8 cellular contexts compared by ENCODE assay signal in genomic region chrX:152830312-152831305, GRCh38. TPM values are rescaled to one million over a fixed set of nuclear protein-coding genes. Genes with fewer than 3 reads are reported as not detected.
DNase-seq lines count a peak whose midpoint lies in the region; ATAC-seq and TF ChIP-seq lines count a peak whose summit lies in the region.

TSS of gene CETN2 (minus strand) at chrX:152830757. CDS start at chrX:152830710, 47 bp downstream.
TSS of gene NSDHL (plus strand) at chrX:152831063. CDS start at chrX:152846325, 15,262 bp downstream.

- H3K27me3 Mint-ChIP-seq in activated T-helper 2 cell treated with anti-CD3 and anti-CD28 coated beads, Interferon-gamma antibody, Interleukin-2, Interleukin-4, amounts not matched to agents 10 μg/mL and 5 μg/mL and 100 μg/mL, durations not matched to agents 14 hours and 24 hours and 36 hours (ENCODE audit: low read depth): no peaks in the 10 kb centered on the region
- no peaks in the 10 kb centered on the region for H3K27me3 Mint-ChIP-seq in natural killer cell (ENCODE audit: low read depth in 2 of 2)

- ATAC-seq in natural killer cell: peak; percentile 96 to 99 (median 96)

- CTCF ChIA-PET in RWPE1 (lab: Yijun Ruan, JAX): interaction anchor here (1.2 kb wide), 1 partner anchor 10 kb away, joined by 3 read pairs; no protein-coding TSS in a partner anchor

- peak within 1 kb of the TSS; percentile 64 for H3K27ac ChIP-seq in RWPE1

- DNase-seq in Daoy (ENCODE audit: low read depth) (peak; percentile 96), GOT3 (lab: John Stamatoyannopoulos, UW) (peak; percentile 82), LNCaP clone FGC (ENCODE audit: low read depth) (peak; percentile 90), RWPE1 (ENCODE audit: low spot score) (peak; percentile 97), fibroblast of peridontal ligament (ENCODE audit: extremely low read depth) (peak; percentile 92), natural killer cell (peak; percentile 91)
- peak; percentile 92 for DNase-seq in activated T-helper 2 cell treated with anti-CD3 and anti-CD28 coated beads, Interferon-gamma antibody, Interleukin-2, Interleukin-4, amounts not matched to agents 10 μg/mL and 5 μg/mL and 100 μg/mL, durations not matched to agents 14 hours and 24 hours and 36 hours (ENCODE audit: low spot score)
- peak; percentile 93 for DNase-seq in stimulated activated naive CD4-positive, alpha-beta T cell treated with Interleukin-2 at 50 U/mL for 16 hours (lab: John Stamatoyannopoulos, UW)

- TF ChIP-seq CTCF in LNCaP clone FGC (IDR thresholded peaks at IDR 0.05; ENCODE audit: control insufficient read depth, extremely low read depth, insufficient read depth) (no peak), RWPE1 (conservative IDR thresholded peaks at IDR 0.05; ENCODE audit: low read depth) (no peak), natural killer cell (IDR thresholded peaks at IDR 0.05) (no peak)

- peaks cover 34% of the 10 kb centered on the region for H3K36me3 Mint-ChIP-seq in activated T-helper 2 cell treated with anti-CD3 and anti-CD28 coated beads, Interferon-gamma antibody, Interleukin-2, Interleukin-4, amounts not matched to agents 10 μg/mL and 5 μg/mL and 100 μg/mL, durations not matched to agents 14 hours and 24 hours and 36 hours (ENCODE audit: low read depth)
- no peaks in the 10 kb centered on the region for H3K36me3 Mint-ChIP-seq in natural killer cell

- H3K27ac Mint-ChIP-seq in activated T-helper 2 cell treated with anti-CD3 and anti-CD28 coated beads, Interferon-gamma antibody, Interleukin-2, Interleukin-4, amounts not matched to agents 10 μg/mL and 5 μg/mL and 100 μg/mL, durations not matched to agents 14 hours and 24 hours and 36 hours: peak within 1 kb of the TSS; percentile 82
- H3K27ac Mint-ChIP-seq in natural killer cell: peak within 1 kb of the TSS; percentile 80 to 91

- no peaks in the 10 kb centered on the region for H3K9me3 Mint-ChIP-seq in activated T-helper 2 cell treated with anti-CD3 and anti-CD28 coated beads, Interferon-gamma antibody, Interleukin-2, Interleukin-4, amounts not matched to agents 10 μg/mL and 5 μg/mL and 100 μg/mL, durations not matched to agents 14 hours and 24 hours and 36 hours
- H3K9me3 Mint-ChIP-seq in natural killer cell: no peaks in the 10 kb centered on the region

- peaks cover 19% of the 10 kb centered on the region for H3K4me1 Mint-ChIP-seq in activated T-helper 2 cell treated with anti-CD3 and anti-CD28 coated beads, Interferon-gamma antibody, Interleukin-2, Interleukin-4, amounts not matched to agents 10 μg/mL and 5 μg/mL and 100 μg/mL, durations not matched to agents 14 hours and 24 hours and 36 hours (ENCODE audit: low read depth)
- H3K4me1 Mint-ChIP-seq in natural killer cell: peaks cover 0 to 34% of the 10 kb centered on the region in 2 donors

- POLR2A ChIA-PET in RWPE1 (lab: Yijun Ruan, JAX; ENCODE audit: low non-redundant PET): no interaction called here

- H3K4me3 ChIP-seq in LNCaP clone FGC (ENCODE audit: low read depth, low read length): peak within 1 kb of the TSS; percentile 71

- H3K4me3 Mint-ChIP-seq in activated T-helper 2 cell treated with anti-CD3 and anti-CD28 coated beads, Interferon-gamma antibody, Interleukin-2, Interleukin-4, amounts not matched to agents 10 μg/mL and 5 μg/mL and 100 μg/mL, durations not matched to agents 14 hours and 24 hours and 36 hours (ENCODE audit: low read depth): peak within 1 kb of the TSS; percentile 91
- H3K4me3 Mint-ChIP-seq in natural killer cell: peak within 1 kb of the TSS; percentile 92

- intact Hi-C loops in activated T-helper 2 cell treated with anti-CD3 and anti-CD28 coated beads, Interferon-gamma antibody, Interleukin-2, Interleukin-4, amounts not matched to agents 10 μg/mL and 5 μg/mL and 100 μg/mL, durations not matched to agents 14 hours and 24 hours and 36 hours (cut with micrococcal nuclease): no loop called here
- intact Hi-C loops in natural killer cell (cut with micrococcal nuclease): no loop called here

RNA-seq across cellular contexts. Expression of gene CETN2, which starts in this region (rescaled TPM):
- total RNA-seq in Daoy (2014; rRNA removed; shearing (Covaris generic)): 38.2 and 45.0 TPM in 2 replicates
- 9.9 and 11.3 TPM in 2 replicates for total RNA-seq in activated T-helper 2 cell treated with anti-CD3 and anti-CD28 coated beads, Interferon-gamma antibody, Interleukin-2, Interleukin-4, amounts not matched to agents 10 μg/mL and 5 μg/mL and 100 μg/mL, durations not matched to agents 14 hours and 24 hours and 36 hours
- total RNA-seq in natural killer cell: 10 to 100 TPM in 1 of 3 donors, 1 to 10 TPM in 2; 8.3 to 11.0 (median 9.8) TPM

RNA-seq across cellular contexts. Expression of gene NSDHL, which starts in this region (rescaled TPM):
- total RNA-seq in Daoy (2014; rRNA removed; shearing (Covaris generic)): 11.5 TPM in 2 replicates
- total RNA-seq in activated T-helper 2 cell treated with anti-CD3 and anti-CD28 coated beads, Interferon-gamma antibody, Interleukin-2, Interleukin-4, amounts not matched to agents 10 μg/mL and 5 μg/mL and 100 μg/mL, durations not matched to agents 14 hours and 24 hours and 36 hours: 25.9 and 26.7 TPM in 2 replicates
- total RNA-seq in natural killer cell: 1 to 10 TPM; 4.9 to 8.2 (median 7.9) TPM

Comparison
In these comparisons a context has a peak if more than half of its experiments do, and no peak if none do; other contexts are left out.
1. Peak in every context shown above with its lines: DNase-seq, ATAC-seq, H3K4me3 ChIP-seq and H3K27ac ChIP-seq.